ENCODE assay signal across 16 cellular contexts in genomic region chr2:52518673-52519072, GRCh38.
A peak's percentile ranks its signal among the peaks of the same experiment; 100 is the strongest.
DNase-seq lines count a peak whose midpoint lies in the region; ATAC-seq and TF ChIP-seq lines count a peak whose summit lies in the region.
"Had no signal": no experiment of that assay in that cellular context is flagged by ENCODE, and none has a peak within 500 bp of the region (broad histone marks: within the 10 kb centered on the region; RNA-seq: fewer than 3 reads in every experiment).

No MANE protein-coding gene starts in this region.

- ATAC-seq in HG02798 (IDR thresholded peaks at IDR 0.05; ENCODE audit: poor library complexity, unreplicated experiment): no peak
- ATAC-seq in left lobe of liver: no peak
- ATAC-seq: GM12878, HCT116 had no signal

- no peak overlapping the region for H3K4ac ChIP-seq in mesenchymal stem cell (ENCODE audit: low read depth in 1 of 2, low read length in 2 of 2)

- no peaks in the 10 kb centered on the region for H3K36me3 ChIP-seq in brain microvascular endothelial cell (replicated peaks)
- H3K36me3 ChIP-seq in mesenchymal stem cell (ENCODE audit: control insufficient read depth in 1 of 2, insufficient read depth in 2 of 2, low read depth in 1 of 2, low read length in 2 of 2): no peaks in the 10 kb centered on the region
- H3K36me3 ChIP-seq: BLaER1 treated with 17β-estradiol and CSF1 and Interleukin-3, amounts not matched to agents 10 nM and 100 nM had no signal

- H3K23ac ChIP-seq in mesenchymal stem cell (ENCODE audit: low read length in 2 of 2): no peak overlapping the region

- H3K18ac ChIP-seq in mesenchymal stem cell (ENCODE audit: low read depth in 1 of 2, low read length in 2 of 2): no peak overlapping the region

- peaks cover 4% of the 10 kb centered on the region for H3K9me3 ChIP-seq in mesenchymal stem cell (ENCODE audit: control insufficient read depth, low read length)

- in situ Hi-C loops in brain microvascular endothelial cell (cut with HindIII; ENCODE audit: low pct_ligation_motif_present, low sequenced_read_pairs): no loop called here

- H2AK5ac ChIP-seq in mesenchymal stem cell (ENCODE audit: low read length, severe bottlenecking): no peak overlapping the region

- H2AFZ ChIP-seq in mesenchymal stem cell (ENCODE audit: low read depth, low read length): no peak overlapping the region

- H3K14ac ChIP-seq in mesenchymal stem cell (ENCODE audit: low read length in 2 of 2): no peak overlapping the region

- H3K27ac ChIP-seq in brain microvascular endothelial cell: peak overlapping the region; percentile 45
- H3K27ac ChIP-seq in mesenchymal stem cell (ENCODE audit: low read length, poor library complexity, severe bottlenecking): no peak overlapping the region

- no peak overlapping the region for H2BK12ac ChIP-seq in mesenchymal stem cell (ENCODE audit: low read length in 2 of 2)

- H4K91ac ChIP-seq in mesenchymal stem cell (ENCODE audit: low read length): no peak overlapping the region

- TF ChIP-seq CTCF in brain microvascular endothelial cell (IDR thresholded peaks at IDR 0.05; ENCODE audit: low read depth, low read length, missing control alignments): no peak

- DNase-seq in ELR (ENCODE audit: low read depth): peak; percentile 1
- DNase-seq in LHCN-M2 (ENCODE audit: low read depth): peak; percentile 22
- DNase-seq in brain microvascular endothelial cell: no peak
- DNase-seq in mesenchymal stem cell: peak; percentile 1
- no peak for DNase-seq in COLO668 (lab: John Stamatoyannopoulos, UW; ENCODE audit: unreplicated experiment)
- no peak for DNase-seq in left lobe of liver (ENCODE audit: low spot score)
- DNase-seq: 8988T; ACHN; Calu3; CD4-positive, CD25-positive, alpha-beta regulatory T cell; DMS 273 treated with DMSO at 0.1 percent for 48 hours; KG1 had no signal

- no peak overlapping the region for H2BK5ac ChIP-seq in mesenchymal stem cell (ENCODE audit: low read depth, low read length, poor library complexity, severe bottlenecking)

- no peaks in the 10 kb centered on the region for H3K79me1 ChIP-seq in mesenchymal stem cell (replicated peaks; ENCODE audit: low read length, poor library complexity, severe bottlenecking)

- H4K8ac ChIP-seq in mesenchymal stem cell (ENCODE audit: low read length): no peak overlapping the region

- no peak overlapping the region for H2BK120ac ChIP-seq in mesenchymal stem cell (ENCODE audit: low read depth, low read length)

- no peak overlapping the region for H3K4me3 ChIP-seq in brain microvascular endothelial cell (ENCODE audit: low read depth, low read length)
- no peak overlapping the region for H3K4me3 ChIP-seq in mesenchymal stem cell (ENCODE audit: insufficient read depth in 1 of 2, low read depth in 1 of 2, low read length in 2 of 2)
- H3K4me3 ChIP-seq: GM12878 had no signal

- H3K27me3 ChIP-seq in brain microvascular endothelial cell (replicated peaks) (no peaks in the 10 kb centered on the region), mesenchymal stem cell (ENCODE audit: control insufficient read depth in 1 of 2, insufficient read depth in 1 of 2, low read length in 2 of 2) (no peaks in the 10 kb centered on the region)
- H3K27me3 ChIP-seq: BLaER1 treated with 17β-estradiol and CSF1 and Interleukin-3, amounts not matched to agents 10 nM and 100 nM had no signal

- no peaks in the 10 kb centered on the region for H3K4me1 ChIP-seq in mesenchymal stem cell (ENCODE audit: control insufficient read depth, insufficient read depth, low read depth, low read length)

- H3K4me2 ChIP-seq in mesenchymal stem cell (ENCODE audit: low read length, poor library complexity, severe bottlenecking): no peak overlapping the region

- no peak overlapping the region for H2BK15ac ChIP-seq in mesenchymal stem cell (ENCODE audit: low read depth, poor library complexity, severe bottlenecking)

- no peak overlapping the region for H3K9ac ChIP-seq in mesenchymal stem cell (ENCODE audit: low read length)

Comparison
In these comparisons a context has a peak if more than half of its experiments do, and no peak if none do; other contexts are left out.
1. DNase-seq: peak in ELR (single experiment), LHCN-M2 (single experiment) and mesenchymal stem cell (single experiment); none in brain microvascular endothelial cell (single experiment), COLO668 (single experiment) and left lobe of liver (single experiment).